ENCODE assay signal across 16 cellular contexts in the genomic region with DNA sequence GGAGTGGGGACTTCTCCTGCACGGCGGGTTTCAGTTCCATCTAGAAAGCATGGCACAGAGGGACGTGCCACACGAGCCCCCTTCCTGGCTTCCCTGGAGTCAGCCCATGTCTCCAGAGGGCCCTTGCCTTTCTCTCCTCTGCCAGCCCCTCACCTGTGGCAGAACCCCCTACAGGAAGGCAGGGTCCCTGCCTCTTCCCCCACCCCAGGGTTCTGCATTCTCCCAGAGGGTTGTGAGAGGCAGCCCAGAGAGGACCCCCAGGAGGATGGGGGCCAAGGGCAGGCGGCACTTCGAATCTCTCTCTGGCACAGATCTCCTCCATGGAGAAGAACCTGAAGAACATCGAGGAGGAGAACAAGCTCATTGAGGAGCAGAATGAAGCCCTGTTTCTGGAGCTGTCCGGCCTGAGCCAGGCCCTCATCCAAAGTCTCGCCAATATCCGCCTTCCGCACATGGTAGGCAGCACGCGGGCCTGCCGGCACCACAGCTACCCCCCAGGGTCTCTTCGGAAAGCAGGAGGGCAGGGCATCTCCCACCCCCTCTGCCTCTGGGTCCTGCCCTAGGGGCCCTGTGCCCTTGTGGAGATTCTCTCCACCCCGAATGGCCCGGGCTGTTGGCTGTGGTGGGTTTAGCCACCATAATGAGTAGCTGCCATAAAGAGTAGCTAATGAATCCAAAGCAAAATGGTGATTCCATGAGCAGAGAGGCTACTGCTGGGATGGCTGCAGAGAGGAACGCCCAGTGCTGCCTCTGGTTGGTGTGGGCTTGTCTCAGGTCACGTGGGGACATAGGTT. TPM values are rescaled to one million over a fixed set of nuclear protein-coding genes. Genes with fewer than 3 reads are reported as not detected.
A peak's percentile ranks its signal among the peaks of the same experiment; 100 is the strongest.
DNase-seq lines count a peak whose midpoint lies in the region; ATAC-seq, FAIRE-seq and TF ChIP-seq lines count a peak whose summit lies in the region.
"Had no signal": no experiment of that assay in that cellular context is flagged by ENCODE, and none has a peak within 500 bp of the region (broad histone marks: within the 10 kb centered on the region; RNA-seq: fewer than 3 reads in every experiment).

No MANE protein-coding gene starts in this region.

- intact Hi-C loops in natural killer cell (cut with micrococcal nuclease) = no loop called here
- intact Hi-C loops in K562 (cut with micrococcal nuclease) = no loop called here

- no peak for TF ChIP-seq RAD21 in K562 (CRISPR knock-in tag; conservative IDR thresholded peaks at IDR 0.05 in 1 of 2, IDR thresholded peaks at IDR 0.05 in 1 of 2)

- H3K4me3 ChIP-seq in K562 (no peak overlapping the region), osteoblast (ENCODE audit: insufficient read depth, low read length) (no peak overlapping the region)

- ATAC-seq in natural killer cell treated with Interleukin-12 subunit alpha and Interleukin-12 subunit beta and Interleukin-15 and Interleukin-18, amount 100 ng/mL, for 72 hours = peak in 1 of 2 donors; percentile 37
- ATAC-seq in natural killer cell (no peak), K562 (peak; percentile 30; the same call in 1 of the 3 replicates), HG03520 (IDR thresholded peaks at IDR 0.05; ENCODE audit: unreplicated experiment) (no peak)

- peak; percentile 45 for DNase-seq in natural killer cell treated with Interleukin-12 subunit alpha and Interleukin-12 subunit beta and Interleukin-15 and Interleukin-18, amount 100 ng/mL, for 72 hours (ENCODE audit: low spot score)
- DNase-seq in natural killer cell (no peak), K562 (ENCODE audit: extremely low read depth in 1 of 4, low spot score in 3 of 4) (no peak), osteoblast (ENCODE audit: insufficient read length, low spot score, missing footprints) (peak; percentile 30), DMS53 treated with DMSO at 0.1 percent for 48 hours (lab: John Stamatoyannopoulos, UW; ENCODE audit: unreplicated experiment) (no peak), H4 (ENCODE audit: low spot score) (no peak)
- DNase-seq: ACHN; CD4-positive, alpha-beta memory T cell; DND-41; GDM1; GOT3; KG1; NCI-H1092 treated with DMSO at 0.1 percent for 48 hours; NCI-H187 had no signal

- no peaks in the 10 kb centered on the region for H3K4me1 Mint-ChIP-seq in natural killer cell treated with Interleukin-12 subunit alpha and Interleukin-12 subunit beta and Interleukin-15 and Interleukin-18, amount 100 ng/mL, for 72 hours (ENCODE audit: low read depth in 2 of 2)
- no peaks in the 10 kb centered on the region for H3K4me1 Mint-ChIP-seq in natural killer cell

- no peaks in the 10 kb centered on the region; the same call in 1 of the 2 replicates for H4K20me1 ChIP-seq in K562 (replicated peaks; ENCODE audit: control insufficient read depth, insufficient read depth, low read length)
- no peaks in the 10 kb centered on the region for H4K20me1 ChIP-seq in osteoblast (ENCODE audit: insufficient read depth, low read length)

- peaks cover 0 to 18% of the 10 kb centered on the region in 2 experiments; a peak in 2 of 5 replicates for H3K4me1 ChIP-seq in K562 (replicated peaks in 1 of 2; ENCODE audit: control insufficient read depth in 2 of 2, insufficient read depth in 2 of 2, low read length in 2 of 2)
- no peaks in the 10 kb centered on the region for H3K4me1 ChIP-seq in osteoblast (ENCODE audit: insufficient read depth, low read length)

- H3K27me3 ChIP-seq in K562 (ENCODE audit: control insufficient read depth in 2 of 2, insufficient read depth in 2 of 2, low read length in 2 of 2) (peaks cover 20 to 71% of the 10 kb centered on the region in 2 experiments; a peak in 4 of 5 replicates), osteoblast (ENCODE audit: insufficient read depth, low read length) (peaks cover 9% of the 10 kb centered on the region)

- no peak overlapping the region for H3K4me3 Mint-ChIP-seq in natural killer cell treated with Interleukin-12 subunit alpha and Interleukin-12 subunit beta and Interleukin-15 and Interleukin-18, amount 100 ng/mL, for 72 hours
- no peak overlapping the region for H3K4me3 Mint-ChIP-seq in natural killer cell
- H3K4me3 Mint-ChIP-seq: CD4-positive, alpha-beta memory T cell had no signal

- no peaks in the 10 kb centered on the region for H3K9me3 ChIP-seq in K562 (replicated peaks; ENCODE audit: control insufficient read depth, insufficient read depth, low read depth, low read length)
- no peaks in the 10 kb centered on the region for H3K9me3 ChIP-seq in osteoblast (ENCODE audit: low read depth, low read length)

- no TSS peak for BruUV-seq in K562 (replicated peaks; lab: Mats Ljungman, UMichigan)

- TF ChIP-seq CTCF in natural killer cell (IDR thresholded peaks at IDR 0.05) (no peak), K562 (IDR thresholded peaks at IDR 0.05 in 2 of 3, conservative IDR thresholded peaks at IDR 0.05 in 1 of 3; ENCODE audit: insufficient read depth in 2 of 3, low read depth in 1 of 3, low read length in 3 of 3) (no peak), osteoblast (IDR thresholded peaks at IDR 0.05; ENCODE audit: extremely low read depth, low read depth, low read length) (no peak)

- TF ChIP-seq POLR2A in K562 (conservative IDR thresholded peaks at IDR 0.05) = no peak

- H3K27ac Mint-ChIP-seq in natural killer cell treated with Interleukin-12 subunit alpha and Interleukin-12 subunit beta and Interleukin-15 and Interleukin-18, amount 100 ng/mL, for 72 hours = no peak overlapping the region
- no peak overlapping the region for H3K27ac Mint-ChIP-seq in natural killer cell

- CTCF ChIA-PET in K562 (lab: Yijun Ruan, JAX; ENCODE audit: low intra/inter-chr PET ratio) = no interaction called here

- no peak for FAIRE-seq in K562 (lab: Jason Lieb, UNC)
- FAIRE-seq: D721Med had no signal

- H3K36me3 Mint-ChIP-seq in natural killer cell treated with Interleukin-12 subunit alpha and Interleukin-12 subunit beta and Interleukin-15 and Interleukin-18, amount 100 ng/mL, for 72 hours = no peaks in the 10 kb centered on the region
- H3K36me3 Mint-ChIP-seq in natural killer cell = no peaks in the 10 kb centered on the region
- H3K36me3 Mint-ChIP-seq: CD4-positive, alpha-beta memory T cell had no signal

- H2AFZ ChIP-seq in K562 (ENCODE audit: low read depth, low read length) (no peak overlapping the region), osteoblast (ENCODE audit: low read length) (no peak overlapping the region)

- POLR2A ChIA-PET in K562 (lab: Yijun Ruan, JAX) = interaction anchor here (0.6 to 1.5 kb wide), 4 partner anchors 10 to 17 kb away, joined by 3 to 4 read pairs (median 4); no protein-coding TSS in a partner anchor

- no peaks in the 10 kb centered on the region for H3K36me3 ChIP-seq in K562 (ENCODE audit: control insufficient read depth, insufficient read depth, low read length)
- no peaks in the 10 kb centered on the region for H3K36me3 ChIP-seq in osteoblast (ENCODE audit: insufficient read depth, low read length)

- no peak overlapping the region for H3K9ac ChIP-seq in K562 (ENCODE audit: insufficient read depth in 1 of 2, low read depth in 2 of 2, low read length in 2 of 2)

- no peak overlapping the region for H3K4me2 ChIP-seq in K562 (ENCODE audit: insufficient read depth, low read length)
- no peak overlapping the region for H3K4me2 ChIP-seq in osteoblast (ENCODE audit: insufficient read depth, low read length)

- H3K9me3 Mint-ChIP-seq in natural killer cell treated with Interleukin-12 subunit alpha and Interleukin-12 subunit beta and Interleukin-15 and Interleukin-18, amount 100 ng/mL, for 72 hours = no peaks in the 10 kb centered on the region
- H3K9me3 Mint-ChIP-seq in natural killer cell = no peaks in the 10 kb centered on the region
- H3K9me3 Mint-ChIP-seq: CD4-positive, alpha-beta memory T cell had no signal

- H3K27me3 Mint-ChIP-seq in natural killer cell treated with Interleukin-12 subunit alpha and Interleukin-12 subunit beta and Interleukin-15 and Interleukin-18, amount 100 ng/mL, for 72 hours = peaks cover 5 to 7% of the 10 kb centered on the region in 2 donors
- peaks cover 6 to 10% of the 10 kb centered on the region in 2 donors for H3K27me3 Mint-ChIP-seq in natural killer cell (ENCODE audit: low read depth in 2 of 2)

- no peaks in the 10 kb centered on the region for H3K9me1 ChIP-seq in K562 (ENCODE audit: control insufficient read depth, insufficient read depth, low read length)

- in situ Hi-C loops in K562 (cut with MboI) = no loop called here

- H3K27ac ChIP-seq in K562 (ENCODE audit: extremely low read depth, low read depth, low read length) (no peak overlapping the region), osteoblast (ENCODE audit: low read depth, low read length) (no peak overlapping the region)

- WGBS in K562 (ENCODE audit: insufficient coverage, low coverage, missing lambda C conversion rate) = 8% methylated on average over 17 of the region's 19 CpGs

- TF ChIP-seq EP300 in K562 (IDR thresholded peaks at IDR 0.05; ENCODE audit: low read length) = no peak

- H3K79me2 ChIP-seq in K562 (ENCODE audit: control insufficient read depth, insufficient read depth, low read length) (no peaks in the 10 kb centered on the region), osteoblast (ENCODE audit: insufficient read depth, low read length) (no peaks in the 10 kb centered on the region)

RNA-seq across cellular contexts. Expression of gene PCMTD2, which starts 15.9 kb away (rescaled TPM):
- total RNA-seq in natural killer cell treated with Interleukin-12 subunit alpha and Interleukin-12 subunit beta and Interleukin-15 and Interleukin-18, amount 100 ng/mL, for 72 hours = 10 to 100 TPM; 17.4 to 21.8 TPM
- total RNA-seq in natural killer cell = 10 to 100 TPM; 63.8 to 100.0 (median 65.6) TPM
- total RNA-seq in K562 (2011; cell fraction: chromatin; rRNA removed; ENCODE audit: low replicate concordance) = 50.4 and 99.7 TPM in 2 replicates
- 29.4 and 29.6 TPM in 2 replicates for total RNA-seq in K562 (2011; cell fraction: nucleolus; rRNA removed)
- total RNA-seq in K562 (2011; cell fraction: nucleoplasm; rRNA removed) = 45.9 and 53.0 TPM in 2 replicates
- 27.9 and 28.4 TPM in 2 replicates for total RNA-seq in K562 (2014; rRNA removed)
- total RNA-seq in K562 (2014; rRNA removed; fragmentation: Illumina TruSeq; extraction: Trizol) = 25.4 and 28.4 TPM in 2 replicates
- total RNA-seq in K562 (2015; rRNA removed; fragmentation: Illumina TruSeq; extraction: Trizol) = 13.4 and 15.8 TPM in 2 replicates
- total RNA-seq in K562 (2021) = 32.8 and 33.0 TPM in 2 replicates
- polyA plus RNA-seq in K562 (2011; rRNA removed) = 36.7 and 49.3 TPM in 2 replicates
- 11.9 and 21.9 TPM in 2 replicates for polyA plus RNA-seq in K562 (2011; cell fraction: cytosol; rRNA removed)
- 58.9 and 69.0 TPM in 2 replicates for polyA plus RNA-seq in K562 (2011; cell fraction: nucleus; rRNA removed)
- polyA plus RNA-seq in K562 (2012) = 23.1 and 24.6 TPM in 2 replicates
- polyA plus RNA-seq in K562 (2014; fragmentation: Illumina TruSeq; extraction: Trizol) = 24.9 and 34.9 TPM in 2 replicates
- 10 to 100 TPM; 11.3 to 18.1 TPM for polyA plus RNA-seq in K562 (2014; fragmentation: Nextera tagmentation; extraction: Ambion mirVana)
- polyA plus RNA-seq in K562 (2014; rRNA removed) = 33.0 and 36.9 TPM in 2 replicates
- 27.2 and 35.6 TPM in 2 replicates for polyA minus RNA-seq in K562 (2011; rRNA and poly(A)+ RNA removed)
- 12.0 and 18.8 TPM in 2 replicates for polyA minus RNA-seq in K562 (2011; cell fraction: cytosol; rRNA and poly(A)+ RNA removed)
- polyA minus RNA-seq in K562 (2011; cell fraction: nucleus; rRNA and poly(A)+ RNA removed) = 13.5 and 22.7 TPM in 2 replicates
- 51.0 and 59.4 TPM in 2 replicates for total RNA-seq in osteoblast
- total RNA-seq in H4 (2014; rRNA removed; shearing (Covaris generic)) = 23.7 and 25.5 TPM in 2 replicates

Comparison
In these comparisons a context has a peak if more than half of its experiments do, and no peak if none do; other contexts are left out.
1. DNase-seq: peak in natural killer cell treated with Interleukin-12 subunit alpha and Interleukin-12 subunit beta and Interleukin-15 and Interleukin-18, amount 100 ng/mL, for 72 hours (single experiment) and osteoblast (single experiment); none in natural killer cell (single experiment), K562 (0 of 4), DMS53 treated with DMSO at 0.1 percent for 48 hours (single experiment) and H4 (single experiment).